ENCODE assay signal across 14 cellular contexts in the genomic region with DNA sequence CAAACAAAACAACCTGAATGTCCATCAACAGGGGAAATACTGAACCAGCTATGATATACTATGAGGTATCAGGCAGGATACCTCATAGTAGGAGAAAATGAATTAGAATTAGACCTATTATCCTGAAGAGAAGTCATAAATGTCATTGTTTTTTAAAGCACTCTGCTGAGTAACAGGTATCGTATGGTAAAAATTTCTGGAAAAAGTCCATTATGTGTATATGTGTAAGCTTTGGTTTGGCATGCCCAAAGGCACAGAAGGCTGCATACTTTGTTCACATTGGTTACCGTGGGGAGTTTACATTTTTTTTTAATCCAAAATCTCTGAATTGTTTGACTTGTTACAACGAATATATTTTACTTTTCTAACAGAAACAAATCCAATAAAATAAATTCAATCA.
DNase-seq lines count a peak whose midpoint lies in the region; ATAC-seq, FAIRE-seq and TF ChIP-seq lines count a peak whose summit lies in the region.
"Had no signal": no experiment of that assay in that cellular context is flagged by ENCODE, and none has a peak within 500 bp of the region (broad histone marks: within the 10 kb centered on the region; RNA-seq: fewer than 3 reads in every experiment).

No MANE protein-coding gene starts in this region.

- peaks cover 0 to 70% (median 32%) of the 10 kb centered on the region in 9 donors for H3K4me1 ChIP-seq in heart right ventricle
- H3K4me1 ChIP-seq in esophagus muscularis mucosa, result peaks cover 19 to 78% (median 61%) of the 10 kb centered on the region in 4 donors
- H3K4me1 ChIP-seq in vagina, result peaks cover 56% of the 10 kb centered on the region

- no peaks in the 10 kb centered on the region for H3K27me3 ChIP-seq in heart right ventricle
- no peaks in the 10 kb centered on the region for H3K27me3 ChIP-seq in esophagus muscularis mucosa
- H3K27me3 ChIP-seq in vagina, result no peaks in the 10 kb centered on the region

- H3K4me3 Mint-ChIP-seq in nephron, result no peak overlapping the region
- H3K4me3 Mint-ChIP-seq in activated CD8-positive, alpha-beta memory T cell treated with anti-CD3 and anti-CD28 coated beads, Interleukin-2, amount 10 ng/mL, durations not matched to agents 7 days and 5 days, result no peak overlapping the region
- H3K4me3 Mint-ChIP-seq: dendritic cell treated with granulocyte-macrophage colony-stimulating factor and Interleukin-4, amounts not matched to agents 40 ng/mL and 50 ng/mL, for 4 days had no signal

- no peak overlapping the region for H3K4me3 ChIP-seq in heart right ventricle
- no peak overlapping the region for H3K4me3 ChIP-seq in esophagus muscularis mucosa
- no peak overlapping the region for H3K4me3 ChIP-seq in vagina

- TF ChIP-seq CTCF in heart right ventricle (IDR thresholded peaks at IDR 0.05) (no peak), esophagus muscularis mucosa (IDR thresholded peaks at IDR 0.05) (no peak), nephron (IDR thresholded peaks at IDR 0.05; ENCODE audit: unreplicated experiment in 3 of 3) (no peak), vagina (IDR thresholded peaks at IDR 0.05) (no peak)

- peak overlapping the region; percentile 80 to 85 (median 84) for H3K27ac Mint-ChIP-seq in nephron
- no peak overlapping the region for H3K27ac Mint-ChIP-seq in activated CD8-positive, alpha-beta memory T cell treated with anti-CD3 and anti-CD28 coated beads, Interleukin-2, amount 10 ng/mL, durations not matched to agents 7 days and 5 days
- H3K27ac Mint-ChIP-seq: dendritic cell treated with granulocyte-macrophage colony-stimulating factor and Interleukin-4, amounts not matched to agents 40 ng/mL and 50 ng/mL, for 4 days had no signal

- CTCF ChIA-PET in activated CD8-positive, alpha-beta memory T cell treated with anti-CD3 and anti-CD28 coated beads, Interleukin-2, amount 10 ng/mL, durations not matched to agents 7 days and 5 days (lab: Charles Lee), result no interaction called here

- intact Hi-C loops in heart right ventricle (cut with DNase I), result loop anchor here in 1 of 10 donors (5.0 kb wide), 1 partner anchor 57 kb away; no protein-coding TSS in a partner anchor
- intact Hi-C loops in Right ventricle myocardium inferior (cut with DNase I), result loop anchor here (5.0 kb wide), 1 partner anchor 57 kb away; no protein-coding TSS in a partner anchor
- intact Hi-C loops in esophagus muscularis mucosa (cut with DNase I), result loop anchor here (10.0 kb wide), 1 partner anchor 155 kb away; the partner anchor contains the start of gene SH3D19
- intact Hi-C loops in vagina (cut with DNase I), result no loop called here

- H3K27me3 Mint-ChIP-seq in nephron (ENCODE audit: low read depth), result no peaks in the 10 kb centered on the region
- peaks cover 35% of the 10 kb centered on the region for H3K27me3 Mint-ChIP-seq in activated CD8-positive, alpha-beta memory T cell treated with anti-CD3 and anti-CD28 coated beads, Interleukin-2, amount 10 ng/mL, durations not matched to agents 7 days and 5 days
- H3K27me3 Mint-ChIP-seq: dendritic cell treated with granulocyte-macrophage colony-stimulating factor and Interleukin-4, amounts not matched to agents 40 ng/mL and 50 ng/mL, for 4 days had no signal

- no peak for FAIRE-seq in frontal cortex (lab: Jason Lieb, UNC)
- FAIRE-seq: GM12892 had no signal

- no peak for TF ChIP-seq EP300 in esophagus muscularis mucosa (IDR thresholded peaks at IDR 0.05)

- peaks cover 23% of the 10 kb centered on the region for H3K36me3 Mint-ChIP-seq in nephron (ENCODE audit: low read depth)
- H3K36me3 Mint-ChIP-seq in activated CD8-positive, alpha-beta memory T cell treated with anti-CD3 and anti-CD28 coated beads, Interleukin-2, amount 10 ng/mL, durations not matched to agents 7 days and 5 days, result no peaks in the 10 kb centered on the region

- H3K27ac ChIP-seq in heart right ventricle, result peak overlapping the region in 6 of 10 donors; percentile 9 to 70 (median 28)
- H3K27ac ChIP-seq in esophagus muscularis mucosa (replicated peaks in 1 of 4), result peak overlapping the region; percentile 36 to 67 (median 60)
- peak overlapping the region; percentile 71 for H3K27ac ChIP-seq in vagina

- no peaks in the 10 kb centered on the region for H3K9me3 ChIP-seq in heart right ventricle
- H3K9me3 ChIP-seq in esophagus muscularis mucosa, result no peaks in the 10 kb centered on the region
- no peaks in the 10 kb centered on the region for H3K9me3 ChIP-seq in vagina

- no peak for DNase-seq in heart right ventricle
- DNase-seq in Right ventricle myocardium inferior (ENCODE audit: missing footprints), result no peak
- DNase-seq in esophagus muscularis mucosa (ENCODE audit: extremely low spot score), result no peak
- DNase-seq in vagina (ENCODE audit: extremely low spot score in 2 of 2), result no peak
- no peak for DNase-seq in SHP77 treated with DMSO at 0.1 percent for 48 hours (lab: John Stamatoyannopoulos, UW)
- DNase-seq in activated CD8-positive, alpha-beta memory T cell treated with anti-CD3 and anti-CD28 coated beads, Interleukin-2, amount 10 ng/mL, durations not matched to agents 7 days and 5 days, result no peak
- DNase-seq in frontal cortex (ENCODE audit: low spot score in 2 of 2), result no peak
- DNase-seq: activated CD4-positive, alpha-beta T cell treated with anti-CD3 and anti-CD28 coated beads, Interleukin-2, amount 50 U/mL, for 4 hours; activated T-cell treated with anti-CD3 and anti-CD28 coated beads, Interleukin-2, amount 50 U/mL, for 48 hours; OCI-M1; stimulated activated CD4-positive, alpha-beta T cell treated with anti-CD3 and anti-CD28 coated beads, Interleukin-12 subunit alpha, Interleukin-12 subunit beta, amount 100 ng/mL, for 4 hours had no signal

- TF ChIP-seq POLR2A in esophagus muscularis mucosa (IDR thresholded peaks at IDR 0.05; ENCODE audit: low read depth) (no peak), vagina (IDR thresholded peaks at IDR 0.05) (no peak)

- ATAC-seq in heart right ventricle (no peak), Right ventricle myocardium inferior (no peak)
- no peak for ATAC-seq in activated CD8-positive, alpha-beta memory T cell treated with anti-CD3 and anti-CD28 coated beads, Interleukin-2, amount 10 ng/mL, durations not matched to agents 7 days and 5 days

- 79 to 81% methylated on average over 3 of the region's 3 CpGs for WGBS in heart right ventricle, 2 donors
- WGBS in esophagus muscularis mucosa, result 53% methylated on average over 3 of the region's 3 CpGs

- H3K9me3 Mint-ChIP-seq in nephron, result no peaks in the 10 kb centered on the region
- no peaks in the 10 kb centered on the region for H3K9me3 Mint-ChIP-seq in activated CD8-positive, alpha-beta memory T cell treated with anti-CD3 and anti-CD28 coated beads, Interleukin-2, amount 10 ng/mL, durations not matched to agents 7 days and 5 days (ENCODE audit: low read depth)
- H3K9me3 Mint-ChIP-seq: dendritic cell treated with granulocyte-macrophage colony-stimulating factor and Interleukin-4, amounts not matched to agents 40 ng/mL and 50 ng/mL, for 4 days had no signal

- H3K36me3 ChIP-seq in heart right ventricle (peaks cover 0 to 60% (median 8%) of the 10 kb centered on the region in 9 donors), esophagus muscularis mucosa (peaks cover 0 to 22% (median 14%) of the 10 kb centered on the region in 4 donors), vagina (peaks cover 0 to 7% of the 10 kb centered on the region in 2 donors)

- peaks cover 69% of the 10 kb centered on the region for H3K4me1 Mint-ChIP-seq in nephron
- H3K4me1 Mint-ChIP-seq in activated CD8-positive, alpha-beta memory T cell treated with anti-CD3 and anti-CD28 coated beads, Interleukin-2, amount 10 ng/mL, durations not matched to agents 7 days and 5 days, result no peaks in the 10 kb centered on the region
